ENCODE assay signal across 31 cellular contexts in the genomic region with DNA sequence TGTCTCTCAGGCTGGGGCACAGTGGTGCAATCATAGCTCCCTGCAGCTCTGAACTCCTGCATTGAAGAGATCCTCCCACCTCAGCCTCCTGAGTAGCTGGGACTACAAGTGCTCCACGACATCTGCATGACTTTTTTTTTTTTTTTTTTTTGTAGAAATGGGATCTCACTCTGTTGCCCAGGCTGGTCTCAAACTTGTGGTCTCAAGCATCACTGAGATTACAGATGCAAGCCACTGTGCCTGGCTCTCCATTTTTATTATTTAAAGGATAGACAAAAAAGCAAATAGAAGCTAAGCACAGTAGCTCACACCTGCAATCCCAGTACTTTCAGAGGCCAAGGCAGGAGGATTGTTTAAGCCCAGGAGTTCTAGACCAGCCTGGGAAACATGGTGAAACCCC. TPM values are rescaled to one million over a fixed set of nuclear protein-coding genes. Genes with fewer than 3 reads are reported as not detected.
DNase-seq lines count a peak whose midpoint lies in the region; ATAC-seq, FAIRE-seq and TF ChIP-seq lines count a peak whose summit lies in the region.
"Had no signal": no experiment of that assay in that cellular context is flagged by ENCODE, and none has a peak within 500 bp of the region (broad histone marks: within the 10 kb centered on the region; RNA-seq: fewer than 3 reads in every experiment).

No MANE protein-coding gene starts in this region.

- WGBS in HepG2 (ENCODE audit: low lambda C conversion rate), result 7% methylated on average over 1 of the region's 1 CpG
- WGBS in right lobe of liver (ENCODE audit: insufficient coverage, low coverage, low lambda C conversion rate, missing lambda C conversion rate), result 71% methylated on average over 1 of the region's 1 CpG
- 0% methylated on average over 1 of the region's 1 CpG for WGBS in K562 (ENCODE audit: insufficient coverage, low coverage, missing lambda C conversion rate)

- no peak for FAIRE-seq in HepG2 (lab: Jason Lieb, UNC)
- no peak for FAIRE-seq in K562 (lab: Jason Lieb, UNC)
- FAIRE-seq: A204.1, A549, D721Med had no signal

- ATAC-seq in HepG2 (no peak), right lobe of liver (no peak), K562 (no peak), GM21723 (IDR thresholded peaks at IDR 0.05; ENCODE audit: unreplicated experiment) (no peak)
- ATAC-seq: A549; CD8-positive, alpha-beta T cell had no signal

- H3K9ac ChIP-seq in HepG2 (ENCODE audit: insufficient read depth, low read depth, low read length), result no peak overlapping the region
- H3K9ac ChIP-seq in K562 (ENCODE audit: insufficient read depth in 1 of 2, low read depth in 2 of 2, low read length in 2 of 2), result no peak overlapping the region
- H3K9ac ChIP-seq: BLaER1; BLaER1 treated with 17β-estradiol and CSF1 and Interleukin-3, amounts not matched to agents 10 nM and 100 nM had no signal

- no peak for TF ChIP-seq CTCF in HepG2 (CRISPR knock-in tag; IDR thresholded peaks at IDR 0.05)
- TF ChIP-seq CTCF in right lobe of liver (IDR thresholded peaks at IDR 0.05), result no peak
- no peak for TF ChIP-seq CTCF in K562 (IDR thresholded peaks at IDR 0.05 in 2 of 3, conservative IDR thresholded peaks at IDR 0.05 in 1 of 3; ENCODE audit: insufficient read depth in 2 of 3, low read depth in 1 of 3, low read length in 3 of 3)

- TF ChIP-seq RAD21 in HepG2 (CRISPR knock-in tag; IDR thresholded peaks at IDR 0.05) (no peak), K562 (CRISPR knock-in tag; conservative IDR thresholded peaks at IDR 0.05 in 1 of 2, IDR thresholded peaks at IDR 0.05 in 1 of 2) (no peak)

- H3K79me2 ChIP-seq in HepG2 (ENCODE audit: insufficient read depth, low read length) (no peaks in the 10 kb centered on the region), K562 (ENCODE audit: control insufficient read depth, insufficient read depth, low read length) (no peaks in the 10 kb centered on the region)

- H3K27me3 ChIP-seq in HepG2 (ENCODE audit: control insufficient read depth in 1 of 2, insufficient read depth in 2 of 2, low read length in 2 of 2) (no peaks in the 10 kb centered on the region), right lobe of liver (no peaks in the 10 kb centered on the region), K562 (ENCODE audit: control insufficient read depth in 2 of 2, insufficient read depth in 2 of 2, low read length in 2 of 2) (no peaks in the 10 kb centered on the region)
- H3K27me3 ChIP-seq: BE2C; BLaER1; BLaER1 treated with 17β-estradiol and CSF1 and Interleukin-3, amounts not matched to agents 10 nM and 100 nM had no signal

- TF ChIP-seq POLR2A in HepG2 (IDR thresholded peaks at IDR 0.05; ENCODE audit: insufficient read depth in 1 of 2, low read depth in 2 of 2, low read length in 2 of 2) (no peak), right lobe of liver (IDR thresholded peaks at IDR 0.05) (no peak), K562 (conservative IDR thresholded peaks at IDR 0.05) (no peak)

- H4K20me1 ChIP-seq in HepG2 (ENCODE audit: insufficient read depth, low read length) (no peaks in the 10 kb centered on the region), K562 (replicated peaks; ENCODE audit: control insufficient read depth, insufficient read depth, low read length) (no peaks in the 10 kb centered on the region)
- H4K20me1 ChIP-seq: BLaER1; BLaER1 treated with 17β-estradiol and CSF1 and Interleukin-3, amounts not matched to agents 10 nM and 100 nM had no signal

- in situ Hi-C loops in HepG2 (cut with HindIII; ENCODE audit: extremely low pct_ligation_motif_present, low pct_unique_long_range_greater_than_20kb) (no loop called here), K562 (cut with MboI) (no loop called here)

- H3K4me2 ChIP-seq in HepG2 (ENCODE audit: low read depth, low read length) (no peak overlapping the region), K562 (ENCODE audit: insufficient read depth, low read length) (no peak overlapping the region)
- H3K4me2 ChIP-seq: A549; BLaER1; BLaER1 treated with 17β-estradiol and CSF1 and Interleukin-3, amounts not matched to agents 10 nM and 100 nM had no signal

- DNase-seq in HepG2 (ENCODE audit: low spot score), result no peak
- DNase-seq in right lobe of liver, result no peak
- no peak for DNase-seq in K562 (ENCODE audit: extremely low read depth in 1 of 4, low spot score in 3 of 4)
- DNase-seq: 8988T; ACHN; AML-193; BE2C; C1 segment of cervical spinal cord; Caco-2; Calu3; CD4-positive, alpha-beta memory T cell; CD4-positive, alpha-beta T cell; CD4-positive, CD25-positive, alpha-beta regulatory T cell; CD8-positive, alpha-beta memory T cell; CD8-positive, alpha-beta T cell; COR-L47; DMS 273 treated with DMSO at 0.1 percent for 48 hours; DMS153; DMS53; DMS79; DMS79 treated with DMSO at 0.1 percent for 48 hours; DND-41; EL had no signal

- BruUV-seq in HepG2 (replicated peaks; lab: Mats Ljungman, UMichigan) (no TSS peak), K562 (replicated peaks; lab: Mats Ljungman, UMichigan) (no TSS peak)

- H3K36me3 ChIP-seq in HepG2 (replicated peaks in 1 of 2; ENCODE audit: control insufficient read depth in 1 of 2, insufficient read depth in 2 of 2, low read length in 2 of 2), result no peaks in the 10 kb centered on the region
- no peaks in the 10 kb centered on the region for H3K36me3 ChIP-seq in right lobe of liver
- no peaks in the 10 kb centered on the region for H3K36me3 ChIP-seq in K562 (ENCODE audit: control insufficient read depth, insufficient read depth, low read length)
- H3K36me3 ChIP-seq: BE2C; BLaER1; BLaER1 treated with 17β-estradiol and CSF1 and Interleukin-3, amounts not matched to agents 10 nM and 100 nM had no signal

- no peak overlapping the region for H3K27ac ChIP-seq in HepG2 (ENCODE audit: extremely low read length, insufficient read depth, low read length)
- no peak overlapping the region for H3K27ac ChIP-seq in right lobe of liver
- H3K27ac ChIP-seq in K562 (ENCODE audit: extremely low read depth, low read depth, low read length), result no peak overlapping the region
- H3K27ac ChIP-seq: 22Rv1; A549; BLaER1; BLaER1 treated with 17β-estradiol and CSF1 and Interleukin-3, amounts not matched to agents 10 nM and 100 nM; C4-2B had no signal

- H2AFZ ChIP-seq in HepG2 (ENCODE audit: low read length) (no peak overlapping the region), K562 (ENCODE audit: low read depth, low read length) (no peak overlapping the region)

- no peaks in the 10 kb centered on the region for H3K9me1 ChIP-seq in K562 (ENCODE audit: control insufficient read depth, insufficient read depth, low read length)

- H3K4me3 ChIP-seq in HepG2 (replicated peaks in 1 of 3; ENCODE audit: insufficient read depth in 1 of 3, low read depth in 2 of 3, low read length in 3 of 3) (no peak overlapping the region), right lobe of liver (no peak overlapping the region), K562 (no peak overlapping the region)
- H3K4me3 ChIP-seq: A549; BLaER1; BLaER1 treated with 17β-estradiol and CSF1 and Interleukin-3, amounts not matched to agents 10 nM and 100 nM had no signal

- POLR2A ChIA-PET in HepG2 (lab: Yijun Ruan, JAX), result no interaction called here
- POLR2A ChIA-PET in K562 (lab: Yijun Ruan, JAX), result interaction anchor here (0.6 to 1.2 kb wide), 4 partner anchors 9 to 25 kb away, joined by 3 to 5 read pairs (median 3); no protein-coding TSS in a partner anchor

- TF ChIP-seq EP300 in HepG2 (IDR thresholded peaks at IDR 0.05; ENCODE audit: low read depth in 2 of 2, low read length in 2 of 2) (no peak), HepG2 (CRISPR knock-in tag; IDR thresholded peaks at IDR 0.05; ENCODE audit: borderline replicate concordance) (no peak), K562 (IDR thresholded peaks at IDR 0.05; ENCODE audit: low read length) (no peak)

- H3K9me3 ChIP-seq in HepG2 (ENCODE audit: low read length), result no peaks in the 10 kb centered on the region
- H3K9me3 ChIP-seq in right lobe of liver, result no peaks in the 10 kb centered on the region
- no peaks in the 10 kb centered on the region for H3K9me3 ChIP-seq in K562 (replicated peaks; ENCODE audit: control insufficient read depth, insufficient read depth, low read depth, low read length)
- H3K9me3 ChIP-seq: A549, BE2C had no signal

- H3K4me1 ChIP-seq in HepG2 (ENCODE audit: insufficient read depth, low read length), result peaks cover 38% of the 10 kb centered on the region
- H3K4me1 ChIP-seq in right lobe of liver, result no peaks in the 10 kb centered on the region
- H3K4me1 ChIP-seq in K562 (replicated peaks in 1 of 2; ENCODE audit: control insufficient read depth in 2 of 2, insufficient read depth in 2 of 2, low read length in 2 of 2), result no peaks in the 10 kb centered on the region; a peak in 1 of 5 replicates
- H3K4me1 ChIP-seq: A549; BE2C; BLaER1; BLaER1 treated with 17β-estradiol and CSF1 and Interleukin-3, amounts not matched to agents 10 nM and 100 nM had no signal

- CTCF ChIA-PET in HepG2 (lab: Yijun Ruan, JAX; ENCODE audit: low intra/inter-chr PET ratio, low total read pairs) (no interaction called here), K562 (lab: Yijun Ruan, JAX; ENCODE audit: low intra/inter-chr PET ratio) (no interaction called here)

- intact Hi-C loops in HepG2 (cut with micrococcal nuclease; ENCODE audit: unreplicated experiment), result no loop called here
- intact Hi-C loops in right lobe of liver (cut with DNase I), result no loop called here
- intact Hi-C loops in K562 (cut with micrococcal nuclease), result no loop called here

RNA-seq across cellular contexts. Expression of a gene that starts 13.0 kb away (rescaled TPM):
- total RNA-seq in HepG2 (2016; rRNA removed; fragmentation: Illumina TruSeq; extraction: Trizol) (7.3 and 7.7 TPM in 2 replicates), right lobe of liver (1 to 10 TPM; 1.4 to 5.7 (median 3.9) TPM), K562 (2014; rRNA removed) (5.0 and 10.3 TPM in 2 replicates), K562 (2014; rRNA removed; fragmentation: Illumina TruSeq; extraction: Trizol) (9.0 and 9.6 TPM in 2 replicates), K562 (2015; rRNA removed; fragmentation: Illumina TruSeq; extraction: Trizol) (7.6 and 8.2 TPM in 2 replicates), K562 (2021) (11.4 and 12.3 TPM in 2 replicates)
- 2.4 and 3.2 TPM in 2 replicates for total RNA-seq in HepG2 (2016; cell fraction: cytosol; rRNA removed; fragmentation: Illumina TruSeq; extraction: Trizol; ENCODE audit: low read depth)
- 7.3 and 7.8 TPM in 2 replicates for total RNA-seq in HepG2 (2016; cell fraction: insoluble cytoplasmic fraction; rRNA removed; fragmentation: Illumina TruSeq; extraction: Trizol)
- total RNA-seq in HepG2 (2016; cell fraction: membrane; rRNA removed; fragmentation: Illumina TruSeq; extraction: Trizol), result 6.7 and 7.6 TPM in 2 replicates
- 6.7 and 8.8 TPM in 2 replicates for total RNA-seq in HepG2 (2016; cell fraction: nucleus; rRNA removed; fragmentation: Illumina TruSeq; extraction: Trizol)
- polyA plus RNA-seq in HepG2 (2011; rRNA removed) (13.5 and 17.3 TPM in 2 replicates), K562 (2011; rRNA removed) (23.6 and 26.0 TPM in 2 replicates), K562 (2014; fragmentation: Illumina TruSeq; extraction: Trizol) (10.6 and 11.8 TPM in 2 replicates), K562 (2014; fragmentation: Nextera tagmentation; extraction: Ambion mirVana) (1 to 10 TPM; 1.5 to 1.7 TPM), K562 (2014; rRNA removed) (10.1 and 11.7 TPM in 2 replicates)
- 10.1 and 11.5 TPM in 2 replicates for polyA plus RNA-seq in HepG2 (2011; cell fraction: cytosol; rRNA removed)
- polyA plus RNA-seq in HepG2 (2011; cell fraction: nucleus; rRNA removed), result 42.5 and 49.3 TPM in 2 replicates
- polyA plus RNA-seq in HepG2 (2012), result 7.8 and 8.2 TPM in 2 replicates
- 3.2 and 3.4 TPM in 2 replicates for polyA plus RNA-seq in HepG2 (2016; cell fraction: cytosol; fragmentation: Illumina TruSeq; extraction: Trizol; ENCODE audit: low read depth)
- 7.2 and 8.3 TPM in 2 replicates for polyA plus RNA-seq in HepG2 (2016; cell fraction: insoluble cytoplasmic fraction; fragmentation: Illumina TruSeq; extraction: Trizol; ENCODE audit: low read depth)
- 5.2 and 5.4 TPM in 2 replicates for polyA plus RNA-seq in HepG2 (2016; cell fraction: membrane; fragmentation: Illumina TruSeq; extraction: Trizol; ENCODE audit: low read depth)
- polyA plus RNA-seq in HepG2 (2016; cell fraction: nucleus; fragmentation: Illumina TruSeq; extraction: Trizol; ENCODE audit: insufficient read depth, low read depth), result 13.1 and 16.6 TPM in 2 replicates
- 18.1 and 37.2 TPM in 2 replicates for polyA minus RNA-seq in HepG2 (2011; rRNA and poly(A)+ RNA removed; ENCODE audit: low replicate concordance)
- polyA minus RNA-seq in HepG2 (2011; cell fraction: cytosol; rRNA and poly(A)+ RNA removed), result 6.1 and 7.2 TPM in 2 replicates
- 15.7 and 20.1 TPM in 2 replicates for polyA minus RNA-seq in HepG2 (2011; cell fraction: nucleus; rRNA and poly(A)+ RNA removed)
- total RNA-seq in K562 (2011; cell fraction: chromatin; rRNA removed; ENCODE audit: low replicate concordance), result 25.1 and 37.5 TPM in 2 replicates
- 22.6 and 24.3 TPM in 2 replicates for total RNA-seq in K562 (2011; cell fraction: nucleolus; rRNA removed)
- total RNA-seq in K562 (2011; cell fraction: nucleoplasm; rRNA removed), result 26.7 and 37.0 TPM in 2 replicates
- polyA plus RNA-seq in K562 (2011; cell fraction: cytosol; rRNA removed), result 25.6 and 33.4 TPM in 2 replicates
- polyA plus RNA-seq in K562 (2011; cell fraction: nucleus; rRNA removed), result 46.8 and 68.8 TPM in 2 replicates
- 7.9 and 17.0 TPM in 2 replicates for polyA plus RNA-seq in K562 (2012)
- 10.4 and 17.3 TPM in 2 replicates for polyA minus RNA-seq in K562 (2011; rRNA and poly(A)+ RNA removed)
- 7.6 and 9.8 TPM in 2 replicates for polyA minus RNA-seq in K562 (2011; cell fraction: cytosol; rRNA and poly(A)+ RNA removed)
- polyA minus RNA-seq in K562 (2011; cell fraction: nucleus; rRNA and poly(A)+ RNA removed), result 10.2 and 12.0 TPM in 2 replicates
